ENCODE assay signal across 13 cellular contexts in the genomic region with DNA sequence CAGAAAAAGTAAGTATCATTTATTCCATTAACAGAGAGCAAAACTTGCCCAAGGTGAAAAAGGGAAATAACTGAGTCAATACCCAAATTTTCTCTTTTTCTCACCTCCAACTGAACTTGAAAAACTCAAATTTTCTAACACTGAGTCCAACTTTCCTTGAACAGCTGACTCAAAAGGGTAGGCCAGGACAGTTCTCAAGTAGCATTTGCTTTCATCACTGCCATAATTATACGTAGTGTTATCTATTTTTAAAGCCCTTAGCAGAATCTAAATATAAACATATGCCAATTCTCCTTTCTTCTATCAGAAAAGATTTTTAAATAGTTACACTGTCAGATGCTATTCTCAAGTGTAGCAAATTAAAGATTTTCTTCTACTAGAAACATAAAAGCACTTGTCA. TPM values are rescaled to one million over a fixed set of nuclear protein-coding genes. Genes with fewer than 3 reads are reported as not detected.
DNase-seq lines count a peak whose midpoint lies in the region; ATAC-seq, FAIRE-seq and TF ChIP-seq lines count a peak whose summit lies in the region.
"Had no signal": no experiment of that assay in that cellular context is flagged by ENCODE, and none has a peak within 500 bp of the region (broad histone marks: within the 10 kb centered on the region; RNA-seq: fewer than 3 reads in every experiment).

No MANE protein-coding gene starts in this region.

- no peak for DNase-seq in heart right ventricle
- DNase-seq in left cardiac atrium = no peak
- DNase-seq in keratinocyte (ENCODE audit: low read depth, low spot score) = no peak
- no peak for DNase-seq in thoracic aorta (ENCODE audit: low spot score)
- DNase-seq: AML-193, left colon, NCI-H2029, upper lobe of right lung had no signal

- intact Hi-C loops in heart right ventricle (cut with DNase I) (loop anchor here in 4 of 10 donors (10.0 kb wide), 2 partner anchors 60 to 110 kb away; partner anchors contain the start of gene N4BP2L1 (in 3 of the 4)), left cardiac atrium (cut with DNase I) (no loop called here)

- peak overlapping the region in 9 of 10 donors; percentile 19 to 66 (median 48) for H3K27ac ChIP-seq in heart right ventricle
- H3K27ac ChIP-seq in keratinocyte (ENCODE audit: control insufficient read depth, insufficient read depth, low read length) = no peak overlapping the region
- H3K27ac ChIP-seq in thoracic aorta = no peak overlapping the region
- H3K27ac ChIP-seq: gastroesophageal sphincter, upper lobe of right lung had no signal

- H2AFZ ChIP-seq in keratinocyte (ENCODE audit: control insufficient read depth, low read length) = no peak overlapping the region

- TF ChIP-seq CTCF in heart right ventricle (IDR thresholded peaks at IDR 0.05) (no peak), keratinocyte (optimal IDR thresholded peaks at IDR 0.05 in 1 of 3, IDR thresholded peaks at IDR 0.05 in 1 of 3, conservative IDR thresholded peaks at IDR 0.05 in 1 of 3; ENCODE audit: extremely low read depth in 1 of 3, insufficient read depth in 2 of 3, low read length in 3 of 3) (no peak), thoracic aorta (IDR thresholded peaks at IDR 0.05) (no peak)

- H4K20me1 ChIP-seq in keratinocyte (ENCODE audit: control insufficient read depth, extremely low read depth, insufficient read depth, low read length) = peaks cover 6% of the 10 kb centered on the region

- peak overlapping the region; percentile 97 for H3K4me3 Mint-ChIP-seq in activated T-helper 17 cell treated with anti-CD3 and anti-CD28 coated beads, Interleukin-2, amount 50 U/mL, for 72 hours

- no peak for FAIRE-seq in keratinocyte (lab: Jason Lieb, UNC)

- peaks cover 80% of the 10 kb centered on the region for H3K36me3 Mint-ChIP-seq in activated T-helper 17 cell treated with anti-CD3 and anti-CD28 coated beads, Interleukin-2, amount 50 U/mL, for 72 hours (ENCODE audit: low read depth)

- H3K4me1 Mint-ChIP-seq in activated T-helper 17 cell treated with anti-CD3 and anti-CD28 coated beads, Interleukin-2, amount 50 U/mL, for 72 hours = peaks cover 47% of the 10 kb centered on the region

- H3K9me3 Mint-ChIP-seq in activated T-helper 17 cell treated with anti-CD3 and anti-CD28 coated beads, Interleukin-2, amount 50 U/mL, for 72 hours = no peaks in the 10 kb centered on the region

- H3K36me3 ChIP-seq in heart right ventricle (peaks cover 0 to 39% (median 13%) of the 10 kb centered on the region in 9 donors), keratinocyte (ENCODE audit: control insufficient read depth in 2 of 2, extremely low read depth in 1 of 2, insufficient read depth in 2 of 2, low read length in 2 of 2) (peaks cover 4 to 7% of the 10 kb centered on the region in 2 experiments), thoracic aorta (no peaks in the 10 kb centered on the region)

- H3K9me1 ChIP-seq in keratinocyte (ENCODE audit: control insufficient read depth, extremely low read depth, insufficient read depth, low read length) = no peaks in the 10 kb centered on the region

- H3K9me3 ChIP-seq in heart right ventricle = no peaks in the 10 kb centered on the region
- no peaks in the 10 kb centered on the region for H3K9me3 ChIP-seq in keratinocyte (ENCODE audit: control insufficient read depth, low read depth, low read length)
- H3K9me3 ChIP-seq in thoracic aorta = no peaks in the 10 kb centered on the region
- H3K9me3 ChIP-seq: gastroesophageal sphincter, upper lobe of right lung had no signal

- peak overlapping the region; percentile 19 for H3K4me2 ChIP-seq in keratinocyte (ENCODE audit: control insufficient read depth, extremely low read depth, insufficient read depth, low read depth, low read length)

- 19 to 30% methylated on average over 1 of the region's 1 CpG for WGBS in heart right ventricle, 2 donors

- peak overlapping the region in 7 of 10 donors; percentile 1 to 23 (median 13) for H3K4me3 ChIP-seq in heart right ventricle
- H3K4me3 ChIP-seq in keratinocyte (ENCODE audit: control insufficient read depth in 2 of 3, extremely low read depth in 1 of 3, insufficient read depth in 2 of 3, low read depth in 1 of 3, low read length in 3 of 3) = no peak overlapping the region
- peak overlapping the region; percentile 5 for H3K4me3 ChIP-seq in thoracic aorta
- H3K4me3 ChIP-seq: upper lobe of right lung had no signal

- no peak overlapping the region for H3K9ac ChIP-seq in keratinocyte (ENCODE audit: control insufficient read depth, extremely low read depth, insufficient read depth, low read length)

- H3K27me3 Mint-ChIP-seq in activated T-helper 17 cell treated with anti-CD3 and anti-CD28 coated beads, Interleukin-2, amount 50 U/mL, for 72 hours = no peaks in the 10 kb centered on the region

- H3K27ac Mint-ChIP-seq in activated T-helper 17 cell treated with anti-CD3 and anti-CD28 coated beads, Interleukin-2, amount 50 U/mL, for 72 hours = peak overlapping the region; percentile 84

- ATAC-seq in heart right ventricle = peak in 1 of 8 donors; percentile 25
- no peak for ATAC-seq in left cardiac atrium
- ATAC-seq in activated T-helper 17 cell treated with anti-CD3 and anti-CD28 coated beads, Interleukin-2, amount 50 U/mL, for 72 hours (replicated peaks) = peak; percentile 23
- no peak for ATAC-seq in thoracic aorta (ENCODE audit: insufficient number of reproducible peaks, low FRiP score, low read depth)
- no peak for ATAC-seq in HG03571 (IDR thresholded peaks at IDR 0.05; ENCODE audit: unreplicated experiment)
- no peak for ATAC-seq in HG03135 (IDR thresholded peaks at IDR 0.05; ENCODE audit: unreplicated experiment)
- ATAC-seq in GM18498 (IDR thresholded peaks at IDR 0.05; ENCODE audit: unreplicated experiment) = no peak
- ATAC-seq: gastroesophageal sphincter, left colon, upper lobe of right lung had no signal

- peaks cover 75% of the 10 kb centered on the region for H3K79me2 ChIP-seq in keratinocyte (ENCODE audit: control insufficient read depth, insufficient read depth, low read length)

- dilution Hi-C loops in keratinocyte (cut with MboI; ENCODE audit: extremely low pct_ligation_motif_present, low sequenced_read_pairs) = no loop called here

- H3K27me3 ChIP-seq in heart right ventricle = no peaks in the 10 kb centered on the region
- no peaks in the 10 kb centered on the region for H3K27me3 ChIP-seq in keratinocyte (ENCODE audit: control insufficient read depth, extremely low read depth, insufficient read depth, low read length)
- H3K27me3 ChIP-seq in thoracic aorta (replicated peaks; ENCODE audit: insufficient read depth) = no peaks in the 10 kb centered on the region
- H3K27me3 ChIP-seq: gastroesophageal sphincter, upper lobe of right lung had no signal

- H3K4me1 ChIP-seq in heart right ventricle (peaks cover 8 to 80% (median 76%) of the 10 kb centered on the region in 9 donors), keratinocyte (ENCODE audit: control insufficient read depth, extremely low read depth, insufficient read depth, low read length) (peaks cover 11% of the 10 kb centered on the region), thoracic aorta (ENCODE audit: control insufficient read depth in 1 of 2, low read depth in 2 of 2) (peaks cover 55 to 69% of the 10 kb centered on the region in 2 donors)

RNA-seq across cellular contexts. Expression of gene N4BP2L2, which starts 3.5 kb away (rescaled TPM):
- total RNA-seq in heart right ventricle (100 to 1,000 TPM; 113 to 162 (median 134) TPM), left cardiac atrium (100 to 1,000 TPM; 106 to 126 TPM), thoracic aorta (100 to 1,000 TPM; 135 to 251 TPM)
- polyA plus RNA-seq in heart right ventricle (100 to 1,000 TPM in 1 of 2 donors, 10 to 100 TPM in 1; 28.2 to 116 TPM), keratinocyte (27.6 to 75.4 TPM (median 46.1 TPM) in 3 replicates)
- total RNA-seq in activated T-helper 17 cell treated with anti-CD3 and anti-CD28 coated beads, Interleukin-2, amount 50 U/mL, for 72 hours = 100 to 1,000 TPM in 1 of 2 donors, 10 to 100 TPM in 1; 97.0 to 126 TPM
- polyA plus RNA-seq in keratinocyte (2011; ENCODE audit: low read depth) = 151 TPM
- 29.2 and 42.1 TPM in 2 replicates for polyA plus RNA-seq in keratinocyte (2011; cell fraction: cytosol; rRNA removed)
- polyA plus RNA-seq in keratinocyte (2011; cell fraction: nucleus; rRNA removed) = 119 and 183 TPM in 2 replicates
- polyA plus RNA-seq in keratinocyte (2012; ENCODE audit: low replicate concordance) = 31.4 and 82.9 TPM in 2 replicates
- polyA minus RNA-seq in keratinocyte = 11.0 to 66.8 TPM (median 23.1 TPM) in 3 replicates
- polyA minus RNA-seq in keratinocyte (2011; cell fraction: cytosol; rRNA and poly(A)+ RNA removed) = 9.6 TPM
- polyA minus RNA-seq in keratinocyte (2011; cell fraction: nucleus; rRNA and poly(A)+ RNA removed) = 36.9 and 84.9 TPM in 2 replicates

RNA-seq across cellular contexts. Expression of gene PDS5B, which starts 51.1 kb away (rescaled TPM):
- 10 to 100 TPM; 16.3 to 29.6 (median 20.6) TPM for total RNA-seq in heart right ventricle
- 1 to 10 TPM; 5.6 TPM for polyA plus RNA-seq in heart right ventricle
- total RNA-seq in left cardiac atrium = 10 to 100 TPM; 19.5 to 27.2 TPM
- 10 to 100 TPM; 55.6 to 62.2 TPM for total RNA-seq in activated T-helper 17 cell treated with anti-CD3 and anti-CD28 coated beads, Interleukin-2, amount 50 U/mL, for 72 hours
- polyA plus RNA-seq in keratinocyte = 3.7 to 6.9 TPM (median 5.8 TPM) in 3 replicates
- 24.2 TPM for polyA plus RNA-seq in keratinocyte (2011; ENCODE audit: low read depth)
- polyA plus RNA-seq in keratinocyte (2011; cell fraction: cytosol; rRNA removed) = 2.7 and 6.1 TPM in 2 replicates
- 8.2 and 10.0 TPM in 2 replicates for polyA plus RNA-seq in keratinocyte (2011; cell fraction: nucleus; rRNA removed)
- 5.6 and 7.6 TPM in 2 replicates for polyA plus RNA-seq in keratinocyte (2012; ENCODE audit: low replicate concordance)
- 2.3 to 19.1 TPM (median 6.5 TPM) in 3 replicates for polyA minus RNA-seq in keratinocyte
- 5.8 TPM for polyA minus RNA-seq in keratinocyte (2011; cell fraction: cytosol; rRNA and poly(A)+ RNA removed)
- 13.0 and 22.7 TPM in 2 replicates for polyA minus RNA-seq in keratinocyte (2011; cell fraction: nucleus; rRNA and poly(A)+ RNA removed)
- total RNA-seq in thoracic aorta = 10 to 100 TPM; 44.0 to 47.1 TPM

Comparison
In these comparisons a context has a peak if more than half of its experiments do, and no peak if none do; other contexts are left out.
1. H3K27ac ChIP-seq: peak in heart right ventricle (9 of 10); none in keratinocyte (single experiment) and thoracic aorta (0 of 2).
2. H3K4me3 ChIP-seq: peak in heart right ventricle (7 of 10) and thoracic aorta (single experiment); none in keratinocyte (0 of 3).